8 cellular contexts compared by ENCODE assay signal in genomic region chr17:76868176-76868668, GRCh38. TPM values are rescaled to one million over a fixed set of nuclear protein-coding genes. Genes with fewer than 3 reads are reported as not detected.
DNase-seq lines count a peak whose midpoint lies in the region; ATAC-seq, FAIRE-seq and TF ChIP-seq lines count a peak whose summit lies in the region.

TSS of gene MGAT5B (plus strand) at chr17:76868404. CDS start at chr17:76869030, 626 bp downstream.

- peak within 1 kb of the TSS; percentile 34 for H3K4me3 ChIP-seq in HEK293 (ENCODE audit: low read depth, low read length)
- H3K4me3 ChIP-seq in HepG2 (replicated peaks in 1 of 3; ENCODE audit: insufficient read depth in 1 of 3, low read depth in 2 of 3, low read length in 3 of 3), result peak within 1 kb of the TSS in 1 of 3 experiments; percentile 54; a peak in 1 of 6 replicates

- peak within 1 kb of the TSS; percentile 60 for H3K4me2 ChIP-seq in HepG2 (ENCODE audit: low read depth, low read length)

- no peaks in the 10 kb centered on the region; the same call in 1 of the 2 replicates for H4K20me1 ChIP-seq in HepG2 (ENCODE audit: insufficient read depth, low read length)

- CTCF ChIA-PET in HEK293 (lab: Yijun Ruan, JAX) (interaction anchor here (0.6 to 3.8 kb wide), 47 partner anchors 9 to 462 kb away, joined by 3 to 61 read pairs (median 4); no protein-coding TSS in a partner anchor), HepG2 (lab: Yijun Ruan, JAX; ENCODE audit: low intra/inter-chr PET ratio, low total read pairs) (interaction anchor here (0.9 to 2.9 kb wide), 5 partner anchors 143 to 379 kb away, joined by 3 to 39 read pairs (median 5); no protein-coding TSS in a partner anchor)

- no peak for TF ChIP-seq EP300 in HepG2 (IDR thresholded peaks at IDR 0.05; ENCODE audit: low read depth in 2 of 2, low read length in 2 of 2)
- TF ChIP-seq EP300 in HepG2 (CRISPR knock-in tag; IDR thresholded peaks at IDR 0.05; ENCODE audit: borderline replicate concordance), result no peak

- no peak within 1 kb of the TSS for H3K9ac ChIP-seq in HepG2 (ENCODE audit: insufficient read depth, low read depth, low read length)

- H3K27ac ChIP-seq in HEK293 (ENCODE audit: extremely low read depth, low read depth, low read length), result peak within 1 kb of the TSS; percentile 59; the same call in 1 of the 2 replicates
- H3K27ac ChIP-seq in HepG2 (ENCODE audit: extremely low read length, insufficient read depth, low read length), result no peak within 1 kb of the TSS

- H3K79me2 ChIP-seq in HepG2 (ENCODE audit: insufficient read depth, low read length), result no peaks in the 10 kb centered on the region

- intact Hi-C loops in HepG2 (cut with micrococcal nuclease; ENCODE audit: unreplicated experiment), result loop anchor here (1.0 kb wide), 2 partner anchors 72 to 198 kb away; no protein-coding TSS in a partner anchor

- POLR2A ChIA-PET in HEK293 (lab: Yijun Ruan, JAX), result interaction anchor here (0.6 to 1.7 kb wide), 6 partner anchors 16 to 220 kb away, joined by 3 to 9 read pairs (median 3); no protein-coding TSS in a partner anchor
- POLR2A ChIA-PET in HepG2 (lab: Yijun Ruan, JAX), result interaction anchor here (0.6 to 1.5 kb wide), 2 partner anchors 25 to 188 kb away, joined by 3 to 4 read pairs; no protein-coding TSS in a partner anchor

- no peaks in the 10 kb centered on the region for H3K9me3 ChIP-seq in HEK293 (ENCODE audit: control insufficient read depth, insufficient read depth, low read depth, low read length)
- H3K9me3 ChIP-seq in HepG2 (ENCODE audit: low read length), result no peaks in the 10 kb centered on the region

- WGBS in HepG2 (ENCODE audit: low lambda C conversion rate), result 0% methylated on average over 5 of the region's 76 CpGs

- no peak for FAIRE-seq in HepG2 (lab: Jason Lieb, UNC)

- TF ChIP-seq CTCF in HEK293 (tag by site-specific recombination; IDR thresholded peaks at IDR 0.05) (peak; percentile 44; the same call in 1 of the 2 replicates), HepG2 (CRISPR knock-in tag; IDR thresholded peaks at IDR 0.05) (peak; percentile 77)

- peak; percentile 90 for DNase-seq in DMS53 (lab: John Stamatoyannopoulos, UW)
- peak; percentile 77 for DNase-seq in NCI-H2196 treated with DMSO at 0.1 percent for 48 hours (lab: John Stamatoyannopoulos, UW; ENCODE audit: unreplicated experiment)
- DNase-seq in activated CD4-positive, alpha-beta T cell treated with anti-CD3 and anti-CD28 coated beads, Interleukin-2, amount 50 U/mL, for 1 hour, result peak; percentile 77
- peak; percentile 81 for DNase-seq in dedifferentiated amniotic fluid mesenchymal stem cell (ENCODE audit: extremely low spot score)
- peak; percentile 53 for DNase-seq in HepG2 (ENCODE audit: low spot score)
- peak; percentile 74 for DNase-seq in stimulated activated CD4-positive, alpha-beta T cell treated with anti-CD3 and anti-CD28 coated beads, Interleukin-4, amount 100 ng/mL, for 24 hours

- H3K36me3 ChIP-seq in HEK293 (ENCODE audit: control insufficient read depth in 2 of 2, insufficient read depth in 1 of 2, low read length in 2 of 2) (peaks cover 0 to 4% of the 10 kb centered on the region in 2 experiments; a peak in 1 of 3 replicates), HepG2 (replicated peaks in 1 of 2; ENCODE audit: control insufficient read depth in 1 of 2, insufficient read depth in 2 of 2, low read length in 2 of 2) (no peaks in the 10 kb centered on the region)

- no peaks in the 10 kb centered on the region; the same call in 1 of the 2 replicates for H3K4me1 ChIP-seq in HEK293 (ENCODE audit: control insufficient read depth, insufficient read depth, low read length)
- peaks cover 6% of the 10 kb centered on the region; the same call in 1 of the 2 replicates for H3K4me1 ChIP-seq in HepG2 (ENCODE audit: insufficient read depth, low read length)

- no TSS peak for BruUV-seq in HepG2 (replicated peaks; lab: Mats Ljungman, UMichigan)

- H2AFZ ChIP-seq in HepG2 (ENCODE audit: low read length), result no peak within 1 kb of the TSS

- no peak for TF ChIP-seq POLR2A in HepG2 (IDR thresholded peaks at IDR 0.05; ENCODE audit: insufficient read depth in 1 of 2, low read depth in 2 of 2, low read length in 2 of 2)

- peak; percentile 100 for TF ChIP-seq RAD21 in HepG2 (CRISPR knock-in tag; IDR thresholded peaks at IDR 0.05)

- peak; percentile 92 for ATAC-seq in HepG2
- ATAC-seq in GM19324 (IDR thresholded peaks at IDR 0.05; ENCODE audit: low FRiP score, unreplicated experiment), result no peak

- in situ Hi-C loops in HepG2 (cut with HindIII; ENCODE audit: extremely low pct_ligation_motif_present, low pct_unique_long_range_greater_than_20kb), result loop anchor here (25.0 kb wide), 1 partner anchor 369 kb away; no protein-coding TSS in a partner anchor

- peaks cover 30 to 75% of the 10 kb centered on the region in 2 experiments for H3K27me3 ChIP-seq in HepG2 (ENCODE audit: control insufficient read depth in 1 of 2, insufficient read depth in 2 of 2, low read length in 2 of 2)

TF ChIP-seq in HEK293, 187 proteins besides CTCF, POLR2A, EP300 and RAD21 (continues in another document):
- 0 out of 2 replicates have a peak, but pooled peaks have one; percentile 20 for TF ChIP-seq ZNF10 (tag by site-specific recombination; IDR thresholded peaks at IDR 0.05)
- TF ChIP-seq ZSCAN30 (tag by site-specific recombination; IDR thresholded peaks at IDR 0.05), result peak; percentile 85
- TF ChIP-seq PBX3 (CRISPR knock-in tag; IDR thresholded peaks at IDR 0.05), result peak; percentile 62; the same call in 1 of the 2 replicates
- TF ChIP-seq HOXC10 (CRISPR knock-in tag; IDR thresholded peaks at IDR 0.05), result 0 out of 2 replicates have a peak, but pooled peaks have one; percentile 40
- no peak for TF ChIP-seq YY2 (tag by site-specific recombination; IDR thresholded peaks at IDR 0.05)
- TF ChIP-seq ZNF677 (tag by site-specific recombination; IDR thresholded peaks at IDR 0.05), result 0 out of 2 replicates have a peak, but pooled peaks have one; percentile 16

TF ChIP-seq in HepG2, 621 proteins besides CTCF, POLR2A, EP300 and RAD21 (continues in another document):
- no peak; the same call in 1 of the 2 replicates for TF ChIP-seq ZSCAN21 (CRISPR knock-in tag; IDR thresholded peaks at IDR 0.05; ENCODE audit: borderline replicate concordance)
- peak; percentile 55; the same call in 1 of the 2 replicates for TF ChIP-seq KDM2A (CRISPR knock-in tag; IDR thresholded peaks at IDR 0.05; ENCODE audit: borderline replicate concordance, low read depth)
- no peak for TF ChIP-seq ZNF879 (CRISPR knock-in tag; IDR thresholded peaks at IDR 0.05)
- no peak for TF ChIP-seq ZNF543 (CRISPR knock-in tag; IDR thresholded peaks at IDR 0.05)
- no peak for TF ChIP-seq ZBTB46 (CRISPR knock-in tag; IDR thresholded peaks at IDR 0.05; ENCODE audit: borderline replicate concordance)

RNA-seq across cellular contexts. Expression of gene MGAT5B, which starts in this region (rescaled TPM):
- 0.07 and 0.13 TPM in 2 replicates for total RNA-seq in HepG2 (2016; rRNA removed; fragmentation: Illumina TruSeq; extraction: Trizol)
- 0.09 TPM in 1 of 2 replicates, not detected in the other for total RNA-seq in HepG2 (2016; cell fraction: cytosol; rRNA removed; fragmentation: Illumina TruSeq; extraction: Trizol; ENCODE audit: low read depth)
- total RNA-seq in HepG2 (2016; cell fraction: insoluble cytoplasmic fraction; rRNA removed; fragmentation: Illumina TruSeq; extraction: Trizol), result 0.28 TPM in 1 of 2 replicates, not detected in the other
- 0.10 and 0.22 TPM in 2 replicates for total RNA-seq in HepG2 (2016; cell fraction: membrane; rRNA removed; fragmentation: Illumina TruSeq; extraction: Trizol)
- total RNA-seq in HepG2 (2016; cell fraction: nucleus; rRNA removed; fragmentation: Illumina TruSeq; extraction: Trizol), result 0.56 TPM in 1 of 2 replicates, not detected in the other
- polyA plus RNA-seq in HepG2 (2011; rRNA removed), result 0.07 and 0.09 TPM in 2 replicates
- polyA plus RNA-seq in HepG2 (2011; cell fraction: cytosol; rRNA removed), result 0.05 and 0.08 TPM in 2 replicates
- 0.26 and 0.59 TPM in 2 replicates for polyA plus RNA-seq in HepG2 (2011; cell fraction: nucleus; rRNA removed)
- 0.12 TPM in 1 of 2 replicates, not detected in the other for polyA plus RNA-seq in HepG2 (2012)
- polyA plus RNA-seq in HepG2 (2016; cell fraction: cytosol; fragmentation: Illumina TruSeq; extraction: Trizol; ENCODE audit: low read depth), result 0.10 and 0.23 TPM in 2 replicates
- 0.16 TPM in 1 of 2 replicates, not detected in the other for polyA plus RNA-seq in HepG2 (2016; cell fraction: insoluble cytoplasmic fraction; fragmentation: Illumina TruSeq; extraction: Trizol; ENCODE audit: low read depth)
- polyA plus RNA-seq in HepG2 (2016; cell fraction: membrane; fragmentation: Illumina TruSeq; extraction: Trizol; ENCODE audit: low read depth), result 0.22 TPM in 1 of 2 replicates, not detected in the other
- 0.23 and 0.24 TPM in 2 replicates for polyA plus RNA-seq in HepG2 (2016; cell fraction: nucleus; fragmentation: Illumina TruSeq; extraction: Trizol; ENCODE audit: insufficient read depth, low read depth)
- 0.24 and 9.3 TPM in 2 replicates for polyA minus RNA-seq in HepG2 (2011; rRNA and poly(A)+ RNA removed; ENCODE audit: low replicate concordance)
- polyA minus RNA-seq in HepG2 (2011; cell fraction: cytosol; rRNA and poly(A)+ RNA removed), result not detected in 2 replicates
- 0.12 and 0.13 TPM in 2 replicates for polyA minus RNA-seq in HepG2 (2011; cell fraction: nucleus; rRNA and poly(A)+ RNA removed)
